Comparison of ENCODE assay signal across 13 cellular contexts in the genomic region with DNA sequence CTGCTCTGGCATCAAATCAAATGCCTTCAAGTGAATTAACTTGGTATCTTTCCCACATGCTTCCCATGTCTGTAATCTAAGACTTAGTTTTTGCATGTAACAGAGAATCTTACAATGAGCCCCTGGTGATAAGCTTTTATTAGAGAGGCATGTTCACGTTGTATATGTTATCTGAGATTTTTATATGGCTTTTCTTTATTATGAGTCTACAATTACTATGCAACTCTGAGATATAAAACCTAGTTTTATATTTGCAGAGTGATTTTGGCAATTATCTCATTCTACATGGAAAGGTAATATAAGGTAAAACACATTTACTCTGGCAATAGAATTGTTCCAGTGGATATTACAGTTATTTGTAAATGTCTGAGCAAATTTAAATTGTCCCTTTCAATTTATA.
A peak's percentile ranks its signal among the peaks of the same experiment; 100 is the strongest.
DNase-seq lines count a peak whose midpoint lies in the region; ATAC-seq and TF ChIP-seq lines count a peak whose summit lies in the region.
"Had no signal": no experiment of that assay in that cellular context is flagged by ENCODE, and none has a peak within 500 bp of the region (broad histone marks: within the 10 kb centered on the region; RNA-seq: fewer than 3 reads in every experiment).

No MANE protein-coding gene starts in this region.

- ATAC-seq in left colon: peak; percentile 53
- ATAC-seq in GM18505 (IDR thresholded peaks at IDR 0.05; ENCODE audit: unreplicated experiment): no peak
- ATAC-seq in HG02973 (IDR thresholded peaks at IDR 0.05; ENCODE audit: unreplicated experiment): no peak
- no peak for ATAC-seq in mucosa of descending colon
- ATAC-seq: A549, GM23338 had no signal

- intact Hi-C loops in left colon (cut with DNase I, micrococcal nuclease): no loop called here
- intact Hi-C loops in mucosa of descending colon (cut with DNase I, micrococcal nuclease): no loop called here

- no peaks in the 10 kb centered on the region for H3K4me1 ChIP-seq in mucosa of descending colon (ENCODE audit: low read depth)
- H3K4me1 ChIP-seq: A549, BE2C had no signal

- no peaks in the 10 kb centered on the region for H3K36me3 ChIP-seq in mucosa of descending colon (ENCODE audit: low read depth)
- H3K36me3 ChIP-seq: BE2C had no signal

- no peak overlapping the region for H3K4me3 ChIP-seq in mucosa of descending colon
- H3K4me3 ChIP-seq: A549, GM23338 had no signal

- no peak for TF ChIP-seq POLR2A in GM18505 (IDR thresholded peaks at IDR 0.05; ENCODE audit: borderline replicate concordance, extremely low read depth, insufficient read depth, insufficient read length)

- TF ChIP-seq CTCF in mucosa of descending colon (IDR thresholded peaks at IDR 0.05): no peak

- H3K9me3 ChIP-seq in mucosa of descending colon: no peaks in the 10 kb centered on the region
- H3K9me3 ChIP-seq: A549, BE2C had no signal

- DNase-seq in NCI-H1436 (lab: John Stamatoyannopoulos, UW): peak; percentile 34
- DNase-seq in NCI-H1930 (lab: John Stamatoyannopoulos, UW): peak; percentile 32 to 36
- DNase-seq in NCI-H748 (lab: John Stamatoyannopoulos, UW; ENCODE audit: unreplicated experiment): peak; percentile 61
- DNase-seq in left colon: no peak
- DNase-seq in mucosa of descending colon: no peak
- DNase-seq: BE2C; CD4-positive, alpha-beta memory T cell; DMS79; H7 had no signal

Comparison
In these comparisons a context has a peak if more than half of its experiments do, and no peak if none do; other contexts are left out.
1. DNase-seq: peak in NCI-H1436 (single experiment), NCI-H1930 (2 of 2) and NCI-H748 (single experiment); none in left colon (0 of 2) and mucosa of descending colon (0 of 3).